ENCODE assay signal across 25 cellular contexts in the genomic region with DNA sequence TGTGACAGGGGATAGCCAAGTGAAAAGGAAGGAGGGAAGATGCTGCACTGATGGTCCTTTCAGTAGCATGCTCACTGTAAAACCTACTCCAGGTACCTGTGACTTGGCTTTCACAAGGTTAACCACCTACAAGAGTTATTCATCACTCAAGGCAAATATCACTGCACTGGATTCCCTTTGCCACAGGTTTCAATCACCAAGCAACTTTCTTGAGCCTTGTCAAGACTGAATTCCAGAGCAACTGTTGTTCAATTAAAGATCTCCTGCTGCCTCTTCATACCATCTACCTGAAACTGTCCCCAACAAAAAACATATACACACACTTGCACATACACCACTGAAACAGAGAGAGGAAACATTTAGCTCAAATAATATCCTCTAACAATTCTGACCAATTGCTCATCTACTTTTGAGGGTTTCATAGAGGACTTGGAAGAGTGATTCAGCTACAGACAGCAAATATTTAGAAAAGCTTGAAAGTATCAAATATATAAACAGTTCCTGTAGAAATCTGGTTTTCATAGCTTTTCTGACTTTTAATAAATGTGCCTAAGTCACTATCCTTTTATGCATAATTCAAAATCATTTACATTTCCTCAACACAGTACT. TPM values are rescaled to one million over a fixed set of nuclear protein-coding genes. Genes with fewer than 3 reads are reported as not detected.
A peak's percentile ranks its signal among the peaks of the same experiment; 100 is the strongest.
DNase-seq lines count a peak whose midpoint lies in the region; ATAC-seq, FAIRE-seq and TF ChIP-seq lines count a peak whose summit lies in the region.
"Had no signal": no experiment of that assay in that cellular context is flagged by ENCODE, and none has a peak within 500 bp of the region (broad histone marks: within the 10 kb centered on the region; RNA-seq: fewer than 3 reads in every experiment).

No MANE protein-coding gene starts in this region.

- in situ Hi-C loops in K562 (cut with MboI), result no loop called here

- POLR2A ChIA-PET in K562 (lab: Yijun Ruan, JAX), result no interaction called here

- H3K27ac Mint-ChIP-seq in CD14-positive monocyte, result no peak overlapping the region
- H3K27ac Mint-ChIP-seq: activated CD4-positive, alpha-beta T cell treated with anti-CD3 and anti-CD28 coated beads for 36 hours; activated CD8-positive, alpha-beta memory T cell treated with anti-CD3 and anti-CD28 coated beads, Interleukin-2, amount 10 ng/mL, durations not matched to agents 7 days and 5 days; CD8-positive, alpha-beta T cell; effector memory CD8-positive, alpha-beta T cell; IgD-negative memory B cell; stimulated activated naive B cell treated with anti-CD40 and anti-IgM and Interleukin-4, amounts not matched to agents 10 μg/mL and 1 μg/mL and 100 μg/mL, for 72 hours; T-helper 2 cell treated with Interferon-gamma antibody and Interleukin-4, amounts not matched to agents 5 μg/mL and 100 μg/mL, for 36 hours had no signal

- TF ChIP-seq POLR2A in K562 (conservative IDR thresholded peaks at IDR 0.05), result no peak

- DNase-seq in AG10803 (ENCODE audit: low read depth) (peak; percentile 11), K562 (ENCODE audit: extremely low read depth in 1 of 4, low spot score in 3 of 4) (no peak), mesendoderm (peak; percentile 25), NAMALWA (ENCODE audit: low spot score) (no peak), Ammon's horn (ENCODE audit: low spot score) (no peak), NCI-H128 (lab: John Stamatoyannopoulos, UW; ENCODE audit: unreplicated experiment) (no peak), CD14-positive monocyte (ENCODE audit: low spot score) (no peak)
- DNase-seq: activated CD4-positive, alpha-beta T cell treated with anti-CD3 and anti-CD28 coated beads for 36 hours; activated CD8-positive, alpha-beta memory T cell treated with anti-CD3 and anti-CD28 coated beads, Interleukin-2, amount 10 ng/mL, durations not matched to agents 7 days and 5 days; activated effector memory CD4-positive, alpha-beta T cell treated with Interleukin-2 at 50 U/mL for 16 hours; amygdala; CD8-positive, alpha-beta T cell; cerebellar nuclear complex; effector memory CD8-positive, alpha-beta T cell; mucosa of descending colon; NCI-H1092; NCI-H524 treated with DMSO at 0.1 percent for 48 hours; SJCRH30; stimulated activated naive B cell treated with anti-CD40 and anti-IgM and Interleukin-4, amounts not matched to agents 10 μg/mL and 1 μg/mL and 100 μg/mL, for 72 hours; tibial artery had no signal

- H3K27me3 ChIP-seq in HUES48 (ENCODE audit: control insufficient read depth, insufficient read depth, low read length) (no peaks in the 10 kb centered on the region), K562 (ENCODE audit: control insufficient read depth in 2 of 2, insufficient read depth in 2 of 2, low read length in 2 of 2) (no peaks in the 10 kb centered on the region), mesendoderm (ENCODE audit: insufficient read depth, low read length, poor library complexity) (no peaks in the 10 kb centered on the region)
- H3K27me3 ChIP-seq: SJCRH30 had no signal

- no peak overlapping the region for H3K23ac ChIP-seq in mesendoderm (ENCODE audit: low read length)

- no peaks in the 10 kb centered on the region for H3K27me3 Mint-ChIP-seq in CD14-positive monocyte (ENCODE audit: low read depth in 3 of 3)

- no peak for TF ChIP-seq RAD21 in K562 (CRISPR knock-in tag; conservative IDR thresholded peaks at IDR 0.05 in 1 of 2, IDR thresholded peaks at IDR 0.05 in 1 of 2)

- intact Hi-C loops in K562 (cut with micrococcal nuclease), result no loop called here
- intact Hi-C loops in CD14-positive monocyte (cut with micrococcal nuclease), result no loop called here

- H2AFZ ChIP-seq in K562 (ENCODE audit: low read depth, low read length), result no peak overlapping the region

- peaks cover 54% of the 10 kb centered on the region for H3K4me1 Mint-ChIP-seq in CD14-positive monocyte

- no peak overlapping the region for H4K8ac ChIP-seq in mesendoderm (ENCODE audit: low read depth, low read length)

- CTCF ChIA-PET in K562 (lab: Yijun Ruan, JAX; ENCODE audit: low intra/inter-chr PET ratio), result no interaction called here

- H3K9me1 ChIP-seq in K562 (ENCODE audit: control insufficient read depth, insufficient read depth, low read length), result no peaks in the 10 kb centered on the region

- H3K9ac ChIP-seq in HUES48 (ENCODE audit: low read depth, low read length) (no peak overlapping the region), K562 (ENCODE audit: insufficient read depth in 1 of 2, low read depth in 2 of 2, low read length in 2 of 2) (no peak overlapping the region), mesendoderm (ENCODE audit: low read length) (no peak overlapping the region)

- H3K18ac ChIP-seq in mesendoderm (ENCODE audit: low read length), result no peak overlapping the region

- H2BK120ac ChIP-seq in mesendoderm (ENCODE audit: low read depth, low read length), result no peak overlapping the region

- H3K56ac ChIP-seq in mesendoderm (ENCODE audit: low read length), result no peak overlapping the region

- no peak overlapping the region for H2AK5ac ChIP-seq in mesendoderm (ENCODE audit: low read length)

- no peaks in the 10 kb centered on the region for H3K36me3 ChIP-seq in HUES48 (ENCODE audit: control insufficient read depth, insufficient read depth, low read length)
- H3K36me3 ChIP-seq in K562 (ENCODE audit: control insufficient read depth, insufficient read depth, low read length), result no peaks in the 10 kb centered on the region; the same call in 2 of the 3 replicates
- H3K36me3 ChIP-seq in mesendoderm (ENCODE audit: control insufficient read depth, insufficient read depth, low read length), result no peaks in the 10 kb centered on the region
- H3K36me3 ChIP-seq: SJCRH30, tibial artery had no signal

- H3K9me3 Mint-ChIP-seq in CD14-positive monocyte, result no peaks in the 10 kb centered on the region
- H3K9me3 Mint-ChIP-seq: CD8-positive, alpha-beta T cell; effector memory CD8-positive, alpha-beta T cell; stimulated activated naive B cell treated with anti-CD40 and anti-IgM and Interleukin-4, amounts not matched to agents 10 μg/mL and 1 μg/mL and 100 μg/mL, for 72 hours; T-helper 2 cell treated with Interferon-gamma antibody and Interleukin-4, amounts not matched to agents 5 μg/mL and 100 μg/mL, for 36 hours had no signal

- H3K4me1 ChIP-seq in HUES48 (ENCODE audit: control insufficient read depth, insufficient read depth, low read length), result peaks cover 89% of the 10 kb centered on the region
- peaks cover 9 to 25% of the 10 kb centered on the region in 2 experiments for H3K4me1 ChIP-seq in K562 (replicated peaks in 1 of 2; ENCODE audit: control insufficient read depth in 2 of 2, insufficient read depth in 2 of 2, low read length in 2 of 2)
- H3K4me1 ChIP-seq in mesendoderm (ENCODE audit: control insufficient read depth, low read depth, low read length), result peaks cover 10% of the 10 kb centered on the region

- no peaks in the 10 kb centered on the region for H3K79me1 ChIP-seq in mesendoderm (ENCODE audit: low read length)

- H4K5ac ChIP-seq in mesendoderm (ENCODE audit: low read length), result no peak overlapping the region

- H3K27ac ChIP-seq in HUES48 (ENCODE audit: low read depth, low read length) (peak overlapping the region; percentile 53), K562 (ENCODE audit: extremely low read depth, low read depth, low read length) (peak overlapping the region; percentile 3; the same call in 1 of the 3 replicates), mesendoderm (ENCODE audit: low read depth, low read length) (no peak overlapping the region)
- H3K27ac ChIP-seq: SJCRH30, tibial artery had no signal

- no peak overlapping the region for H3K4me3 ChIP-seq in AG10803 (ENCODE audit: low read length)
- H3K4me3 ChIP-seq in HUES48 (ENCODE audit: low read depth, low read length), result peak overlapping the region; percentile 28; the same call in 1 of the 2 replicates
- no peak overlapping the region for H3K4me3 ChIP-seq in K562
- no peak overlapping the region for H3K4me3 ChIP-seq in mesendoderm (ENCODE audit: low read length)
- H3K4me3 ChIP-seq: mucosa of descending colon, SJCRH30, tibial artery had no signal

- H3K9me3 ChIP-seq in HUES48 (ENCODE audit: control insufficient read depth, insufficient read depth, low read length), result no peaks in the 10 kb centered on the region
- H3K9me3 ChIP-seq in K562 (replicated peaks; ENCODE audit: control insufficient read depth, insufficient read depth, low read depth, low read length), result no peaks in the 10 kb centered on the region
- H3K9me3 ChIP-seq: mucosa of descending colon, SJCRH30, tibial artery had no signal

- H3K4me3 Mint-ChIP-seq in CD14-positive monocyte, result no peak overlapping the region
- H3K4me3 Mint-ChIP-seq: activated CD4-positive, alpha-beta T cell treated with anti-CD3 and anti-CD28 coated beads for 36 hours; activated CD8-positive, alpha-beta memory T cell treated with anti-CD3 and anti-CD28 coated beads, Interleukin-2, amount 10 ng/mL, durations not matched to agents 7 days and 5 days; CD8-positive, alpha-beta T cell; effector memory CD8-positive, alpha-beta T cell; IgD-negative memory B cell; stimulated activated naive B cell treated with anti-CD40 and anti-IgM and Interleukin-4, amounts not matched to agents 10 μg/mL and 1 μg/mL and 100 μg/mL, for 72 hours; T-helper 2 cell treated with Interferon-gamma antibody and Interleukin-4, amounts not matched to agents 5 μg/mL and 100 μg/mL, for 36 hours had no signal

- H3K79me2 ChIP-seq in K562 (ENCODE audit: control insufficient read depth, insufficient read depth, low read length) (peaks cover 100% of the 10 kb centered on the region), mesendoderm (ENCODE audit: control insufficient read depth, insufficient read depth, low read length) (peaks cover 54% of the 10 kb centered on the region)

- BruUV-seq in K562 (replicated peaks; lab: Mats Ljungman, UMichigan), result no TSS peak

- H3K4me2 ChIP-seq in K562 (ENCODE audit: insufficient read depth, low read length) (no peak overlapping the region), mesendoderm (ENCODE audit: low read length) (no peak overlapping the region)

- H2BK15ac ChIP-seq in mesendoderm (replicated peaks; ENCODE audit: low read depth), result no peak overlapping the region

- H4K20me1 ChIP-seq in K562 (replicated peaks; ENCODE audit: control insufficient read depth, insufficient read depth, low read length), result no peaks in the 10 kb centered on the region

- FAIRE-seq in K562 (lab: Jason Lieb, UNC), result no peak
- FAIRE-seq: GM18507, H1 had no signal

- no peak overlapping the region for H3K4ac ChIP-seq in mesendoderm (ENCODE audit: low read depth, low read length)

- TF ChIP-seq CTCF in AG10803 (conservative IDR thresholded peaks at IDR 0.05; ENCODE audit: low read length) (no peak), K562 (IDR thresholded peaks at IDR 0.05 in 2 of 3, conservative IDR thresholded peaks at IDR 0.05 in 1 of 3; ENCODE audit: insufficient read depth in 2 of 3, low read depth in 1 of 3, low read length in 3 of 3) (no peak), CD14-positive monocyte (IDR thresholded peaks at IDR 0.05) (no peak)

- no peaks in the 10 kb centered on the region for H3K36me3 Mint-ChIP-seq in CD14-positive monocyte
- H3K36me3 Mint-ChIP-seq: activated CD8-positive, alpha-beta memory T cell treated with anti-CD3 and anti-CD28 coated beads, Interleukin-2, amount 10 ng/mL, durations not matched to agents 7 days and 5 days; CD8-positive, alpha-beta T cell; IgD-negative memory B cell; stimulated activated naive B cell treated with anti-CD40 and anti-IgM and Interleukin-4, amounts not matched to agents 10 μg/mL and 1 μg/mL and 100 μg/mL, for 72 hours had no signal

- ATAC-seq in K562, result no peak
- ATAC-seq: activated CD4-positive, alpha-beta T cell treated with anti-CD3 and anti-CD28 coated beads for 36 hours; activated CD8-positive, alpha-beta memory T cell treated with anti-CD3 and anti-CD28 coated beads, Interleukin-2, amount 10 ng/mL, durations not matched to agents 7 days and 5 days; CD8-positive, alpha-beta T cell; effector memory CD8-positive, alpha-beta T cell; mucosa of descending colon; stimulated activated naive B cell treated with anti-CD40 and anti-IgM and Interleukin-4, amounts not matched to agents 10 μg/mL and 1 μg/mL and 100 μg/mL, for 72 hours had no signal

- no peak overlapping the region for H2BK5ac ChIP-seq in mesendoderm (ENCODE audit: low read length)

- TF ChIP-seq EP300 in K562 (IDR thresholded peaks at IDR 0.05; ENCODE audit: low read length), result no peak

RNA-seq across cellular contexts. Expression of a gene that starts 6.5 kb away (rescaled TPM):
- 69.6 and 146 TPM in 2 replicates for total RNA-seq in K562 (2011; cell fraction: chromatin; rRNA removed; ENCODE audit: low replicate concordance)
- 23.8 and 33.3 TPM in 2 replicates for total RNA-seq in K562 (2011; cell fraction: nucleolus; rRNA removed)
- 45.3 and 46.5 TPM in 2 replicates for total RNA-seq in K562 (2011; cell fraction: nucleoplasm; rRNA removed)
- total RNA-seq in K562 (2014; rRNA removed), result 39.4 and 39.8 TPM in 2 replicates
- total RNA-seq in K562 (2014; rRNA removed; fragmentation: Illumina TruSeq; extraction: Trizol), result 31.9 and 35.7 TPM in 2 replicates
- total RNA-seq in K562 (2015; rRNA removed; fragmentation: Illumina TruSeq; extraction: Trizol), result 30.5 and 32.3 TPM in 2 replicates
- total RNA-seq in K562 (2021), result 57.3 and 59.6 TPM in 2 replicates
- 3.4 and 5.2 TPM in 2 replicates for polyA plus RNA-seq in K562 (2011; rRNA removed)
- polyA plus RNA-seq in K562 (2011; cell fraction: cytosol; rRNA removed), result 0.95 and 2.9 TPM in 2 replicates
- polyA plus RNA-seq in K562 (2011; cell fraction: nucleus; rRNA removed), result 11.1 and 17.4 TPM in 2 replicates
- polyA plus RNA-seq in K562 (2012), result 32.3 and 35.2 TPM in 2 replicates
- polyA plus RNA-seq in K562 (2014; fragmentation: Illumina TruSeq; extraction: Trizol), result 50.0 and 58.5 TPM in 2 replicates
- 1 to 10 TPM; 3.2 to 3.5 TPM for polyA plus RNA-seq in K562 (2014; fragmentation: Nextera tagmentation; extraction: Ambion mirVana)
- 21.1 and 27.7 TPM in 2 replicates for polyA plus RNA-seq in K562 (2014; rRNA removed)
- 13.0 and 18.7 TPM in 2 replicates for polyA minus RNA-seq in K562 (2011; rRNA and poly(A)+ RNA removed)
- polyA minus RNA-seq in K562 (2011; cell fraction: cytosol; rRNA and poly(A)+ RNA removed), result 9.4 and 13.0 TPM in 2 replicates
- polyA minus RNA-seq in K562 (2011; cell fraction: nucleus; rRNA and poly(A)+ RNA removed), result 17.1 and 20.3 TPM in 2 replicates
- polyA plus RNA-seq in mesendoderm (2013, experiment 1 of 2), result 110 TPM
- polyA plus RNA-seq in mesendoderm (2013, experiment 2 of 2), result 110 TPM
- polyA plus RNA-seq in CD14-positive monocyte, result under 1 TPM; 0.78 to 1.00 TPM
- total RNA-seq: CD8-positive, alpha-beta T cell had no signal
- polyA plus RNA-seq: IgD-negative memory B cell had no signal

Comparison
In these comparisons a context has a peak if more than half of its experiments do, and no peak if none do; other contexts are left out.
1. DNase-seq: peak in AG10803 (single experiment) and mesendoderm (single experiment); none in K562 (0 of 4), NAMALWA (single experiment), Ammon's horn (single experiment), NCI-H128 (single experiment) and CD14-positive monocyte (single experiment).